In the genomic region with DNA sequence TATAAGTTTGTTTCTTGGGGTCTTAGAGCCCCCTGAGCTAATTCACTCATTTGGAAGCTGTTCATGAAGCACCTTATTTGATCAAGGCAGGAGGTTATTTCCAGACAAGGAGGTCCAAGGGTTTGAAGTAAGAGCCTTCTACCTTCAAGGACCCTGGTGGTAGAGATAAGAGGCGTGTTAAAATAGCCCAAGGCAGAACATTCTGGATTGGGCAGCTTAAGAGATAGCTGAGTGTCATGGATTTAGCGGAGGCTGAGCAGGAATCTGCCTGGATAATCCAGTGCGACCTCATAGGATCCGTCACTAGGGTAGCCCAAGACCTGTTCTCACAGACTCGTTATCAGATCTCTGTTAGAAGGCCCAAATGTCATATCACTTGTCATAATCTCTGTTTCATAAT, we compare ENCODE assay signal across 14 cellular contexts. TPM values are rescaled to one million over a fixed set of nuclear protein-coding genes. Genes with fewer than 3 reads are reported as not detected.
A peak's percentile ranks its signal among the peaks of the same experiment; 100 is the strongest.
DNase-seq lines count a peak whose midpoint lies in the region; ATAC-seq and TF ChIP-seq lines count a peak whose summit lies in the region.
"Had no signal": no experiment of that assay in that cellular context is flagged by ENCODE, and none has a peak within 500 bp of the region (broad histone marks: within the 10 kb centered on the region; RNA-seq: fewer than 3 reads in every experiment).

No MANE protein-coding gene starts in this region.

- H3K4me3 ChIP-seq in dorsolateral prefrontal cortex (peak overlapping the region in 16 of 59 donors; percentile 0 to 67 (median 21)), skin epidermis (no peak overlapping the region)
- H3K4me3 ChIP-seq: adrenal gland, SJSA1 had no signal

- H3K27ac ChIP-seq in CD4-positive, alpha-beta T cell (ENCODE audit: low read depth, low read length), result no peak overlapping the region
- H3K27ac ChIP-seq in dorsolateral prefrontal cortex (peak overlapping the region in 57 of 59 donors; percentile 15 to 94 (median 86)), skin epidermis (peak overlapping the region in 12 of 21 experiments; percentile 5 to 93 (median 55))
- H3K27ac ChIP-seq: SJSA1 had no signal

- ATAC-seq in CD4-positive, alpha-beta T cell (ENCODE audit: poor library complexity), result no peak
- ATAC-seq in GM19452 (IDR thresholded peaks at IDR 0.05; ENCODE audit: unreplicated experiment), result no peak
- no peak for ATAC-seq in activated CD4-positive, CD25-positive, alpha-beta regulatory T cell treated with anti-CD3 and anti-CD28 coated beads, Interleukin-2, amount 50 U/mL, for 24 hours

- no peak for DNase-seq in CD4-positive, alpha-beta T cell
- peak; percentile 77 for DNase-seq in NCI-H82 (lab: John Stamatoyannopoulos, UW)
- DNase-seq in dorsolateral prefrontal cortex, result no peak
- DNase-seq in stimulated activated naive CD4-positive, alpha-beta T cell (lab: John Stamatoyannopoulos, UW), result no peak
- DNase-seq in HPDE6-E6E7 (ENCODE audit: extremely low spot score), result no peak
- DNase-seq: adrenal gland, NCI-H1105, NCI-H774 had no signal

- intact Hi-C loops in CD4-positive, alpha-beta T cell (cut with DNase I, micrococcal nuclease), result no loop called here
- intact Hi-C loops in dorsolateral prefrontal cortex (cut with DNase I), result loop anchor here in 1 of 2 donors (10.0 kb wide), 1 partner anchor 152 kb away; no protein-coding TSS in a partner anchor

- H3K27me3 ChIP-seq in CD4-positive, alpha-beta T cell (ENCODE audit: control insufficient read depth, insufficient read depth, low read length), result no peaks in the 10 kb centered on the region
- H3K27me3 ChIP-seq in dorsolateral prefrontal cortex, result no peaks in the 10 kb centered on the region
- H3K27me3 ChIP-seq: adrenal gland, SJSA1 had no signal

- no peaks in the 10 kb centered on the region for H3K9me3 ChIP-seq in CD4-positive, alpha-beta T cell (ENCODE audit: control insufficient read depth, low read length)
- H3K9me3 ChIP-seq: adrenal gland, SJSA1 had no signal

- CTCF ChIA-PET in CD4-positive, alpha-beta T cell (lab: Charles Lee), result no interaction called here

- H3K27me3 Mint-ChIP-seq in CD4-positive, alpha-beta T cell, result no peaks in the 10 kb centered on the region
- H3K27me3 Mint-ChIP-seq: memory B cell had no signal

- H3K4me1 Mint-ChIP-seq in CD4-positive, alpha-beta T cell (ENCODE audit: low read depth), result peaks cover 70% of the 10 kb centered on the region

- POLR2A ChIA-PET in CD4-positive, alpha-beta T cell (lab: Charles Lee), result no interaction called here

- no peak for TF ChIP-seq CTCF in CD4-positive, alpha-beta T cell (IDR thresholded peaks at IDR 0.05)
- no peak for TF ChIP-seq CTCF in dorsolateral prefrontal cortex (IDR thresholded peaks at IDR 0.05 in 54 of 56, conservative IDR thresholded peaks at IDR 0.05 in 2 of 56; ENCODE audit: low read depth in 1 of 56, partially characterized antibody in 56 of 56)

- peak overlapping the region; percentile 39 for H3K27ac Mint-ChIP-seq in CD4-positive, alpha-beta T cell
- H3K27ac Mint-ChIP-seq: memory B cell had no signal

- no peak overlapping the region for H3K4me3 Mint-ChIP-seq in CD4-positive, alpha-beta T cell
- H3K4me3 Mint-ChIP-seq: memory B cell had no signal

- peaks cover 40% of the 10 kb centered on the region for H3K36me3 Mint-ChIP-seq in CD4-positive, alpha-beta T cell (ENCODE audit: low read depth)

- H3K9me3 Mint-ChIP-seq in CD4-positive, alpha-beta T cell, result no peaks in the 10 kb centered on the region
- H3K9me3 Mint-ChIP-seq: memory B cell had no signal

RNA-seq across cellular contexts. Expression of a gene that starts 28.6 kb away (rescaled TPM):
- 10 to 100 TPM; 16.9 to 17.7 TPM for total RNA-seq in CD4-positive, alpha-beta T cell
- 10 to 100 TPM; 17.8 to 66.6 (median 35.3) TPM for total RNA-seq in dorsolateral prefrontal cortex

RNA-seq across cellular contexts. Expression of a gene that starts 29.5 kb away (rescaled TPM):
- total RNA-seq in CD4-positive, alpha-beta T cell, result 10 to 100 TPM; 11.5 to 16.8 TPM
- 10 to 100 TPM in 17 of 120 experiments, 1 to 10 TPM in 103; 3.4 to 14.7 (median 7.2) TPM for total RNA-seq in dorsolateral prefrontal cortex

RNA-seq across cellular contexts. Expression of a gene that starts 30.9 kb away (rescaled TPM):
- total RNA-seq in CD4-positive, alpha-beta T cell, result 10 to 100 TPM; 43.7 to 43.8 TPM
- 100 to 1,000 TPM in 43 of 120 experiments, 10 to 100 TPM in 77; 59.1 to 132 (median 93.5) TPM for total RNA-seq in dorsolateral prefrontal cortex

RNA-seq across cellular contexts. Expression of a gene that starts 52.6 kb away (rescaled TPM):
- total RNA-seq in CD4-positive, alpha-beta T cell, result not detected
- total RNA-seq in dorsolateral prefrontal cortex, result 10 to 100 TPM in 1 of 120 experiments, 1 to 10 TPM in 18, under 1 TPM in 4, not detected in 97; 0.59 to 10.1 (median 1.4) TPM
- total RNA-seq: endothelial cell of umbilical vein, SJSA1 had no signal
